In the genomic region with DNA sequence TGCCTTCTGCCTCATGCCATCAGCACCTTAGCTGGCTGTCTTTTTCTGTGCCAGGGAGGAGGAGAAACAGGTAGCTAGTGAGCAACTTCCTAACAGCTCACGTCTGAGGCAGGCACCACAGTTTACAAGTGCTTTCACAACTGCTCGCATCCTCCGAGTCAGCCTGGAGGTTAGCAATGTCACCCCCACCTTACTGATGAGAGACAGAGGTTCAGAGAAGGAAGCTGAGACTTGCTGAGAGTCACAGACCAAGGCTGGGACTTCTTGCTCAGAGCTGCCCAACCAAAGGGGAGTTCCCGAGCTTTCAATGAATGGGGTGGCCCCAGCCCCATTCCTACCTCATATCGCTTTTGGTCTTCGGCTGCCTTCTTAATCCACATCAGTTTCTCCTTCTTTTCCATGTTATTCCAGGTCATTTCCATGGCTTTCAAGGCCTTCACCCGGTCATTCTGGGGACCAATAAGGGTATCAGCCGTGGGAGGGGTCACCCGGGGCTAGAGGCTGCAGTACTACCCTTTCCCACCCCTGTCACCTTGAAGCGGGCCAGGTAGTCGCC, we compare ENCODE assay signal across 9 cellular contexts. TPM values are rescaled to one million over a fixed set of nuclear protein-coding genes. Genes with fewer than 3 reads are reported as not detected.
DNase-seq lines count a peak whose midpoint lies in the region; ATAC-seq, FAIRE-seq and TF ChIP-seq lines count a peak whose summit lies in the region.
"Had no signal": no experiment of that assay in that cellular context is flagged by ENCODE, and none has a peak within 500 bp of the region (broad histone marks: within the 10 kb centered on the region; RNA-seq: fewer than 3 reads in every experiment).

No MANE protein-coding gene starts in this region.

- 58 to 70% methylated on average over 11 of the region's 11 CpGs for WGBS in pancreas, 2 donors

- TF ChIP-seq POLR2A in gastrocnemius medialis (IDR thresholded peaks at IDR 0.05) (no peak), GM12892 (IDR thresholded peaks at IDR 0.05; ENCODE audit: low read depth, low read length) (no peak)

- FAIRE-seq in GM12892 (lab: Jason Lieb, UNC), result no peak
- FAIRE-seq in pancreas (lab: Jason Lieb, UNC), result no peak

- CTCF ChIA-PET in HEK293T (lab: Yijun Ruan, JAX), result interaction anchor here (0.6 to 2.4 kb wide), 11 partner anchors 8 to 170 kb away, joined by 3 to 14 read pairs (median 5); a partner anchor contains a TSS

- in situ Hi-C loops in GM13976 (cut with MboI; ENCODE audit: low sequenced_read_pairs, unreplicated experiment), result loop anchor here (25.0 kb wide), 1 partner anchor 302 kb away; a partner anchor contains a TSS
- in situ Hi-C loops in gastrocnemius medialis (cut with MboI; ENCODE audit: low sequenced_read_pairs in 4 of 4), result loop anchor here in 3 of 4 donors (5.0 to 25.0 kb wide), 3 partner anchors 122 to 302 kb away; a partner anchor contains a TSS

- no peak for TF ChIP-seq CTCF in GM13976 (IDR thresholded peaks at IDR 0.05; ENCODE audit: borderline replicate concordance, control extremely low read depth, extremely low read depth, insufficient read depth, missing control alignments)
- no peak for TF ChIP-seq CTCF in ascending aorta (IDR thresholded peaks at IDR 0.05)
- no peak for TF ChIP-seq CTCF in gastrocnemius medialis (IDR thresholded peaks at IDR 0.05 in 4 of 5, conservative IDR thresholded peaks at IDR 0.05 in 1 of 5)
- TF ChIP-seq CTCF in pancreas (IDR thresholded peaks at IDR 0.05), result no peak

- H3K27ac ChIP-seq in KOPT-K1 (ENCODE audit: low read depth, low read length, poor library complexity, severe bottlenecking), result peak overlapping the region; percentile 34
- peak overlapping the region; percentile 26 to 59 for H3K27ac ChIP-seq in ascending aorta
- peak overlapping the region; percentile 18 to 80 (median 42) for H3K27ac ChIP-seq in gastrocnemius medialis
- H3K27ac ChIP-seq in pancreas, result no peak overlapping the region

- peaks cover 0 to 9% of the 10 kb centered on the region in 2 donors for H3K4me1 ChIP-seq in ascending aorta
- H3K4me1 ChIP-seq in gastrocnemius medialis, result peaks cover 24 to 34% of the 10 kb centered on the region in 2 donors
- H3K4me1 ChIP-seq in pancreas, result peaks cover 0 to 8% (median 0%) of the 10 kb centered on the region in 3 donors

- H3K4me3 ChIP-seq in ascending aorta, result peak overlapping the region in 1 of 2 donors; percentile 14
- no peak overlapping the region for H3K4me3 ChIP-seq in gastrocnemius medialis
- H3K4me3 ChIP-seq in pancreas, result no peak overlapping the region

- H3K9me3 ChIP-seq in KOPT-K1 (ENCODE audit: insufficient read depth, low read length, poor library complexity, severe bottlenecking), result no peaks in the 10 kb centered on the region
- no peaks in the 10 kb centered on the region for H3K9me3 ChIP-seq in ascending aorta
- no peaks in the 10 kb centered on the region for H3K9me3 ChIP-seq in gastrocnemius medialis
- H3K9me3 ChIP-seq in pancreas, result no peaks in the 10 kb centered on the region

- DNase-seq in GM13976 (ENCODE audit: low spot score) (peak; percentile 71), ascending aorta (ENCODE audit: low spot score in 2 of 2) (no peak), gastrocnemius medialis (no peak), epidermal melanocyte (ENCODE audit: insufficient read length, low spot score) (no peak), GM12892 (ENCODE audit: insufficient read length) (no peak), pancreas (no peak), HEK293T (ENCODE audit: extremely low spot score) (no peak)
- DNase-seq: NCI-H2171 had no signal

- H3K36me3 ChIP-seq in KOPT-K1 (ENCODE audit: insufficient read depth, low read length), result peaks cover 93% of the 10 kb centered on the region
- H3K36me3 ChIP-seq in ascending aorta, result peaks cover 46 to 59% of the 10 kb centered on the region in 2 donors
- peaks cover 0 to 43% of the 10 kb centered on the region in 2 donors for H3K36me3 ChIP-seq in gastrocnemius medialis
- peaks cover 0 to 29% (median 24%) of the 10 kb centered on the region in 3 donors for H3K36me3 ChIP-seq in pancreas

- H3K27me3 ChIP-seq in ascending aorta (no peaks in the 10 kb centered on the region), gastrocnemius medialis (no peaks in the 10 kb centered on the region), pancreas (no peaks in the 10 kb centered on the region)

- POLR2A ChIA-PET in HEK293T (lab: Yijun Ruan, JAX), result interaction anchor here (1.0 to 3.4 kb wide), 8 partner anchors 9 to 135 kb away, joined by 3 to 26 read pairs (median 7); a partner anchor contains a TSS

- ATAC-seq in gastrocnemius medialis, result no peak
- ATAC-seq in pancreas, result no peak

- intact Hi-C loops in ascending aorta (cut with DNase I), result loop anchor here (1.0 to 10.0 kb wide), 3 partner anchors 10 to 295 kb away; a partner anchor contains a TSS
- intact Hi-C loops in gastrocnemius medialis (cut with DNase I; ENCODE audit: low total_unique reads), result loop anchor here (1.0 to 5.0 kb wide), 3 partner anchors 38 to 137 kb away; a partner anchor contains a TSS
- intact Hi-C loops in pancreas (cut with DNase I), result loop anchor here (5.0 to 10.0 kb wide), 4 partner anchors 112 to 137 kb away; a partner anchor contains a TSS

TF ChIP-seq in HEK293T, 16 proteins besides CTCF, POLR2A, EP300 and RAD21:
- TF ChIP-seq TARDBP (IDR thresholded peaks at IDR 0.05), result no peak
- TF ChIP-seq FOXM1 (IDR thresholded peaks at IDR 0.05; ENCODE audit: borderline replicate concordance), result no peak
- no peak for TF ChIP-seq ZNF384 (IDR thresholded peaks at IDR 0.05)
- TF ChIP-seq, protein P1, sequence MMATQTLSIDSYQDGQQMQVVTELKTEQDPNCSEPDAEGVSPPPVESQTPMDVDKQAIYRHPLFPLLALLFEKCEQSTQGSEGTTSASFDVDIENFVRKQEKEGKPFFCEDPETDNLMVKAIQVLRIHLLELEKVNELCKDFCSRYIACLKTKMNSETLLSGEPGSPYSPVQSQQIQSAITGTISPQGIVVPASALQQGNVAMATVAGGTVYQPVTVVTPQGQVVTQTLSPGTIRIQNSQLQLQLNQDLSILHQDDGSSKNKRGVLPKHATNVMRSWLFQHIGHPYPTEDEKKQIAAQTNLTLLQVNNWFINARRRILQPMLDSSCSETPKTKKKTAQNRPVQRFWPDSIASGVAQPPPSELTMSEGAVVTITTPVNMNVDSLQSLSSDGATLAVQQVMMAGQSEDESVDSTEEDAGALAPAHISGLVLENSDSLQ (IDR thresholded peaks at IDR 0.05), result no peak
- no peak for TF ChIP-seq LEF1 (IDR thresholded peaks at IDR 0.05; ENCODE audit: borderline replicate concordance)
- TF ChIP-seq BHLHE40 (IDR thresholded peaks at IDR 0.05; ENCODE audit: borderline replicate concordance), result no peak
- no peak for TF ChIP-seq SP1 (IDR thresholded peaks at IDR 0.05)
- TF ChIP-seq CTBP1 (IDR thresholded peaks at IDR 0.05; ENCODE audit: borderline replicate concordance), result no peak
- TF ChIP-seq HDGF (IDR thresholded peaks at IDR 0.05; ENCODE audit: borderline replicate concordance), result no peak
- TF ChIP-seq FOXK2 (IDR thresholded peaks at IDR 0.05), result no peak
- no peak for TF ChIP-seq L3MBTL2 (conservative IDR thresholded peaks at IDR 0.05)

RNA-seq across cellular contexts. Expression of a gene that starts 9.6 kb away (rescaled TPM):
- total RNA-seq in ascending aorta, result 25.1 TPM
- total RNA-seq in gastrocnemius medialis, result 10 to 100 TPM; 36.2 to 64.3 (median 46.0) TPM
- polyA plus RNA-seq in GM12892 (2012; ENCODE audit: missing spikeins), result 50.1 TPM
- 10 to 100 TPM; 31.9 to 51.8 (median 35.6) TPM for total RNA-seq in pancreas
- 10 to 100 TPM; 40.9 to 44.1 TPM for polyA plus RNA-seq in pancreas

RNA-seq across cellular contexts. Expression of a gene that starts 10.2 kb away (rescaled TPM):
- total RNA-seq in ascending aorta (62.8 TPM), gastrocnemius medialis (10 to 100 TPM; 39.3 to 46.0 (median 40.6) TPM), pancreas (10 to 100 TPM; 21.1 to 38.0 (median 24.5) TPM)
- polyA plus RNA-seq in GM12892 (2012; ENCODE audit: missing spikeins), result 18.0 TPM
- polyA plus RNA-seq in pancreas, result 10 to 100 TPM; 29.8 to 32.0 TPM

RNA-seq across cellular contexts. Expression of a gene that starts 23.1 kb away (rescaled TPM):
- total RNA-seq in ascending aorta (27.9 TPM), gastrocnemius medialis (10 to 100 TPM; 25.6 to 34.7 (median 27.4) TPM), pancreas (10 to 100 TPM; 10.4 to 24.6 (median 14.8) TPM)
- 17.1 TPM for polyA plus RNA-seq in GM12892 (2012; ENCODE audit: missing spikeins)
- 10 to 100 TPM; 42.2 to 50.9 TPM for polyA plus RNA-seq in pancreas

RNA-seq across cellular contexts. Expression of a gene that starts 39.4 kb away (rescaled TPM):
- total RNA-seq in ascending aorta (not detected), gastrocnemius medialis (100 to 1,000 TPM in 1 of 4 donors, 10 to 100 TPM in 3; 13.2 to 134 (median 34.2) TPM), pancreas (1 to 10 TPM; 1.1 to 3.9 (median 2.3) TPM)
- 1.5 TPM for polyA plus RNA-seq in GM12892 (2012; ENCODE audit: missing spikeins)
- polyA plus RNA-seq in pancreas, result 1 to 10 TPM; 1.9 to 2.9 TPM

RNA-seq across cellular contexts. Expression of a gene that starts 58.1 kb away (rescaled TPM):
- total RNA-seq in ascending aorta, result 2.4 TPM
- under 1 TPM in 2 of 4 donors, not detected in 2; 0.11 to 0.20 TPM for total RNA-seq in gastrocnemius medialis
- polyA plus RNA-seq in GM12892 (2012; ENCODE audit: missing spikeins), result not detected
- total RNA-seq in pancreas, result under 1 TPM in 2 of 6 donors, not detected in 4; 0.24 to 0.37 TPM
- not detected for polyA plus RNA-seq in pancreas

Comparison
In these comparisons a context has a peak if more than half of its experiments do, and no peak if none do; other contexts are left out.
1. H3K27ac ChIP-seq: peak in KOPT-K1 (single experiment), ascending aorta (2 of 2) and gastrocnemius medialis (4 of 4); none in pancreas (0 of 4).